In genomic region chr4:64359496-64359895, GRCh38 we compare ENCODE assay signal across 10 cellular contexts. TPM values are rescaled to one million over a fixed set of nuclear protein-coding genes. Genes with fewer than 3 reads are reported as not detected.
"Had no signal": no experiment of that assay in that cellular context is flagged by ENCODE, and none has a peak within 500 bp of the region (broad histone marks: within the 10 kb centered on the region; RNA-seq: fewer than 3 reads in every experiment).

No MANE protein-coding gene starts in this region.

- DNase-seq: GM23248, GOT3, H7 had no signal

- H3K27ac ChIP-seq: GM23248, HL-60 had no signal

- H3K4me3 ChIP-seq: GM23248, HAP-1 had no signal

- H3K9ac ChIP-seq: GM23248 had no signal

- H3K4me1 ChIP-seq: HAP-1 had no signal

- ATAC-seq: HCT116, HepG2 had no signal

- H3K36me3 ChIP-seq: HAP-1 had no signal

- H2AFZ ChIP-seq: GM23248 had no signal

- H3K9me3 ChIP-seq: HAP-1 had no signal

RNA-seq across cellular contexts. Expression of gene TECRL, which starts 49.8 kb away (rescaled TPM):
- total RNA-seq: GM23248, H4, H7, HepG2, HT1080 had no signal
- polyA plus RNA-seq: GM23248, HepG2, IgD-negative memory B cell had no signal
